ENCODE assay signal across 8 cellular contexts in the genomic region with DNA sequence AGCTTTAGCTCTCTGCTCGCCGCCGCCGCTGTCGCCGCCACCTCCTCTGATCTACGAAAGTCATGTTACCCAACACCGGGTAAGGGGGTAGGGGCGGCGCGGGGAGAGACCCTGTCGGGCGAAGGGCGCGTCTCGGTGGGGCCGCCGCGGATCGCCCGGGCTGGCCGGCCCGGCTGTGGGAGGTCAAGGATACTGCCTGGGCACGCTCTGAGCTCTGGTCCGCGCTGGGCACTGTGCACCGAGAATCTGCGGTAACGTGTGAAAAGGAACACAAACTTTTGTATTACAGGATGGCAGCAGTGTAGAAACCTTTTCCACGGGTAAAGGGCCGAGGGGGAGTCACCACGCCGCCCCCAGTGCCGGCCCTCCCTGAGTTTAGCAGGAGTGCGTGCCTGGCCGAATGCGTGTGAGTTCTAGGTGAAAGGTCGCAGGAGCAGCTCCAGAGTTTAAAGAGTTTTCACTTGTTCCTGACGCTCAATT. TPM values are rescaled to one million over a fixed set of nuclear protein-coding genes. Genes with fewer than 3 reads are reported as not detected.
DNase-seq lines count a peak whose midpoint lies in the region; ATAC-seq and TF ChIP-seq lines count a peak whose summit lies in the region.

Gene HSDL2 (plus strand): TSS at position 7 of the 480 bp plus-strand sequence. CDS start 56 bp downstream, at position 63.

- peak within 1 kb of the TSS; percentile 95 for H3K27ac Mint-ChIP-seq in activated CD4-positive, alpha-beta memory T cell treated with anti-CD3 and anti-CD28 coated beads, Interleukin-2, amount 10 ng/mL, durations not matched to agents 7 days and 5 days

- POLR2A ChIA-PET in activated CD4-positive, alpha-beta memory T cell treated with anti-CD3 and anti-CD28 coated beads, Interleukin-2, amount 10 ng/mL, durations not matched to agents 7 days and 5 days (lab: Charles Lee), result interaction anchor here (0.6 to 4.6 kb wide), 31 partner anchors 9 to 1021 kb away, joined by 3 to 63 read pairs (median 4); partner anchors contain the start of genes INIP, KIAA1958, PTBP3 and SNX30

- H3K4me2 ChIP-seq in DND-41 (ENCODE audit: insufficient read depth, low read length), result peak within 1 kb of the TSS; percentile 81

- no peaks in the 10 kb centered on the region for H3K27me3 ChIP-seq in DND-41 (ENCODE audit: insufficient read depth, low read length, poor library complexity)
- no peaks in the 10 kb centered on the region for H3K27me3 ChIP-seq in HUES48 (ENCODE audit: control insufficient read depth, insufficient read depth, low read length)
- H3K27me3 ChIP-seq in neutrophil, result no peaks in the 10 kb centered on the region

- peaks cover under 1% of the 10 kb centered on the region for H3K9me3 Mint-ChIP-seq in activated CD4-positive, alpha-beta memory T cell treated with anti-CD3 and anti-CD28 coated beads, Interleukin-2, amount 10 ng/mL, durations not matched to agents 7 days and 5 days

- peaks cover 45% of the 10 kb centered on the region for H3K4me1 Mint-ChIP-seq in activated CD4-positive, alpha-beta memory T cell treated with anti-CD3 and anti-CD28 coated beads, Interleukin-2, amount 10 ng/mL, durations not matched to agents 7 days and 5 days

- H3K36me3 ChIP-seq in DND-41 (ENCODE audit: insufficient read depth, low read length), result peaks cover 3% of the 10 kb centered on the region; the same call in 1 of the 2 replicates
- 0 out of 2 replicates have a peak, but pooled peaks cover 3% of the 10 kb centered on the region for H3K36me3 ChIP-seq in HUES48 (ENCODE audit: control insufficient read depth, insufficient read depth, low read length)
- no peaks in the 10 kb centered on the region for H3K36me3 ChIP-seq in neutrophil

- H3K27me3 Mint-ChIP-seq in activated CD4-positive, alpha-beta memory T cell treated with anti-CD3 and anti-CD28 coated beads, Interleukin-2, amount 10 ng/mL, durations not matched to agents 7 days and 5 days, result no peaks in the 10 kb centered on the region

- peaks cover 42% of the 10 kb centered on the region for H3K79me2 ChIP-seq in DND-41 (ENCODE audit: insufficient read depth, low read length)

- peak within 1 kb of the TSS; percentile 66 to 91 for H3K4me3 ChIP-seq in DND-41 (ENCODE audit: low read depth in 1 of 2, low read length in 2 of 2)
- peak within 1 kb of the TSS; percentile 98 for H3K4me3 ChIP-seq in HUES48 (ENCODE audit: low read depth, low read length)
- peak within 1 kb of the TSS; percentile 82 to 96 for H3K4me3 ChIP-seq in foreskin fibroblast (ENCODE audit: low read depth in 1 of 2, low read length in 2 of 2)
- H3K4me3 ChIP-seq in neutrophil (ENCODE audit: low read depth in 1 of 2, low read length in 1 of 2), result peak within 1 kb of the TSS; percentile 83 to 91

- peak within 1 kb of the TSS; percentile 100 for H2AFZ ChIP-seq in DND-41 (ENCODE audit: low read depth, low read length)

- peaks cover 14% of the 10 kb centered on the region for H3K36me3 Mint-ChIP-seq in activated CD4-positive, alpha-beta memory T cell treated with anti-CD3 and anti-CD28 coated beads, Interleukin-2, amount 10 ng/mL, durations not matched to agents 7 days and 5 days (ENCODE audit: low read depth)

- TF ChIP-seq CTCF in DND-41 (IDR thresholded peaks at IDR 0.05; ENCODE audit: borderline replicate concordance, extremely low read depth, low read length, poor library complexity, severe bottlenecking) (no peak), foreskin fibroblast (IDR thresholded peaks at IDR 0.05; ENCODE audit: low read depth, low read length) (no peak), neutrophil (IDR thresholded peaks at IDR 0.05) (no peak)

- H3K9ac ChIP-seq in DND-41 (ENCODE audit: low read depth, low read length) (peak within 1 kb of the TSS; percentile 99), HUES48 (ENCODE audit: low read depth, low read length) (peak within 1 kb of the TSS; percentile 84)

- H3K4me1 ChIP-seq in DND-41 (ENCODE audit: insufficient read depth, low read length), result peaks cover 47% of the 10 kb centered on the region
- H3K4me1 ChIP-seq in HUES48 (ENCODE audit: control insufficient read depth, insufficient read depth, low read length), result peaks cover 19% of the 10 kb centered on the region
- H3K4me1 ChIP-seq in neutrophil (ENCODE audit: control insufficient read depth in 1 of 2, insufficient read depth in 1 of 2, low read depth in 1 of 2, low read length in 1 of 2), result peaks cover 63 to 66% of the 10 kb centered on the region in 2 experiments

- H3K9me3 ChIP-seq in DND-41 (ENCODE audit: insufficient read depth, low read length, severe bottlenecking) (no peaks in the 10 kb centered on the region), HUES48 (ENCODE audit: control insufficient read depth, insufficient read depth, low read length) (no peaks in the 10 kb centered on the region), neutrophil (no peaks in the 10 kb centered on the region)

- CTCF ChIA-PET in activated CD4-positive, alpha-beta memory T cell treated with anti-CD3 and anti-CD28 coated beads, Interleukin-2, amount 10 ng/mL, durations not matched to agents 7 days and 5 days (lab: Charles Lee), result interaction anchor here (0.6 to 3.1 kb wide), 13 partner anchors 11 to 621 kb away, joined by 3 to 21 read pairs (median 4); partner anchors contain the start of genes INIP and PTBP3

- H3K27ac ChIP-seq in DND-41 (ENCODE audit: low read length) (peak within 1 kb of the TSS; percentile 95), HUES48 (ENCODE audit: low read depth, low read length) (peak within 1 kb of the TSS; percentile 98), neutrophil (peak within 1 kb of the TSS; percentile 94)

- peak within 1 kb of the TSS; percentile 93 for H3K4me3 Mint-ChIP-seq in activated CD4-positive, alpha-beta memory T cell treated with anti-CD3 and anti-CD28 coated beads, Interleukin-2, amount 10 ng/mL, durations not matched to agents 7 days and 5 days

- DNase-seq in DND-41 (peak; percentile 26), foreskin fibroblast (peak; percentile 23 to 70), NCI-H128 (lab: John Stamatoyannopoulos, UW; ENCODE audit: unreplicated experiment) (no peak)
- DNase-seq in activated CD4-positive, alpha-beta memory T cell treated with anti-CD3 and anti-CD28 coated beads, Interleukin-2, amount 10 ng/mL, durations not matched to agents 7 days and 5 days, result no peak

- no peaks in the 10 kb centered on the region for H4K20me1 ChIP-seq in DND-41 (ENCODE audit: insufficient read depth, low read length)

- peak; percentile 4; the same call in 2 of the 3 replicates for ATAC-seq in DND-41 (ENCODE audit: insufficient read depth, low read depth)
- ATAC-seq in GM21381 (IDR thresholded peaks at IDR 0.05; ENCODE audit: unreplicated experiment), result peak; percentile 9
- ATAC-seq in HG03469 (IDR thresholded peaks at IDR 0.05; ENCODE audit: unreplicated experiment), result no peak

RNA-seq across cellular contexts. Expression of gene HSDL2, which starts in this region (rescaled TPM):
- total RNA-seq in activated CD4-positive, alpha-beta memory T cell treated with anti-CD3 and anti-CD28 coated beads, Interleukin-2, amount 10 ng/mL, durations not matched to agents 7 days and 5 days, result 10 to 100 TPM; 18.4 to 19.4 TPM

Comparison
In these comparisons a context has a peak if more than half of its experiments do, and no peak if none do; other contexts are left out.
1. DNase-seq: peak in DND-41 (single experiment) and foreskin fibroblast (2 of 2); none in activated CD4-positive, alpha-beta memory T cell treated with anti-CD3 and anti-CD28 coated beads, Interleukin-2, amount 10 ng/mL, durations not matched to agents 7 days and 5 days (single experiment) and NCI-H128 (single experiment).
2. Peak in every context shown above with its lines, with median percentiles within 50 percentile points of each other: H3K27ac ChIP-seq and H3K4me3 ChIP-seq.